9 cellular contexts compared by ENCODE assay signal in genomic region chr3:101466465-101467309, GRCh38. TPM values are rescaled to one million over a fixed set of nuclear protein-coding genes. Genes with fewer than 3 reads are reported as not detected.
DNase-seq lines count a peak whose midpoint lies in the region; ATAC-seq and TF ChIP-seq lines count a peak whose summit lies in the region.
"Had no signal": no experiment of that assay in that cellular context is flagged by ENCODE, and none has a peak within 500 bp of the region (broad histone marks: within the 10 kb centered on the region; RNA-seq: fewer than 3 reads in every experiment).

No MANE protein-coding gene starts in this region.

- H3K27ac ChIP-seq in osteoblast (ENCODE audit: low read depth, low read length) (no peak overlapping the region), testis (no peak overlapping the region)

- H3K27me3 ChIP-seq in osteoblast (ENCODE audit: insufficient read depth, low read length) (no peaks in the 10 kb centered on the region), testis (no peaks in the 10 kb centered on the region)

- DNase-seq in NCI-H146 (lab: John Stamatoyannopoulos, UW) = peak; percentile 63
- DNase-seq in NCI-H146 treated with DMSO at 0.1 percent for 48 hours (lab: John Stamatoyannopoulos, UW; ENCODE audit: unreplicated experiment) = no peak
- DNase-seq in T-helper 2 cell = peak in 3 of 5 experiments; percentile 17 to 65 (median 38)
- no peak for DNase-seq in epithelial cell of proximal tubule (ENCODE audit: low read depth)
- DNase-seq in osteoblast (ENCODE audit: insufficient read length, low spot score, missing footprints) = no peak
- DNase-seq in A172 (ENCODE audit: low spot score) = no peak
- no peak for DNase-seq in testis
- DNase-seq: NCI-H1436 treated with DMSO at 0.1 percent for 48 hours had no signal

- H3K4me3 ChIP-seq in epithelial cell of proximal tubule (ENCODE audit: low read depth, low read length) (peak overlapping the region; percentile 27), osteoblast (ENCODE audit: insufficient read depth, low read length) (peak overlapping the region; percentile 49), testis (no peak overlapping the region)

- H3K4me2 ChIP-seq in osteoblast (ENCODE audit: insufficient read depth, low read length) = no peak overlapping the region

- H3K4me1 ChIP-seq in osteoblast (ENCODE audit: insufficient read depth, low read length) (no peaks in the 10 kb centered on the region), testis (no peaks in the 10 kb centered on the region)

- WGBS in testis, 2 donors = 78 to 84% methylated on average over 16 to 17 of the region's 17 CpGs

- no peak for TF ChIP-seq POLR2A in testis (IDR thresholded peaks at IDR 0.05)

- intact Hi-C loops in testis (cut with DNase I; ENCODE audit: low total_unique reads) = no loop called here

- peaks cover 3% of the 10 kb centered on the region for H3K79me2 ChIP-seq in osteoblast (ENCODE audit: insufficient read depth, low read length)

- no peak for ATAC-seq in GM18519 (IDR thresholded peaks at IDR 0.05; ENCODE audit: low FRiP score, unreplicated experiment)

- TF ChIP-seq CTCF in epithelial cell of proximal tubule (conservative IDR thresholded peaks at IDR 0.05; ENCODE audit: low read depth, low read length) = no peak
- no peak for TF ChIP-seq CTCF in osteoblast (IDR thresholded peaks at IDR 0.05; ENCODE audit: extremely low read depth, low read depth, low read length)
- TF ChIP-seq CTCF in testis (IDR thresholded peaks at IDR 0.05) = no peak

- no peaks in the 10 kb centered on the region for H3K36me3 ChIP-seq in osteoblast (ENCODE audit: insufficient read depth, low read length)
- H3K36me3 ChIP-seq in testis (ENCODE audit: low read depth, missing control alignments) = no peaks in the 10 kb centered on the region

- no peaks in the 10 kb centered on the region for H3K9me3 ChIP-seq in osteoblast (ENCODE audit: low read depth, low read length)
- no peaks in the 10 kb centered on the region for H3K9me3 ChIP-seq in testis

- H2AFZ ChIP-seq in osteoblast (ENCODE audit: low read length) = peak overlapping the region; percentile 59

- H4K20me1 ChIP-seq in osteoblast (ENCODE audit: insufficient read depth, low read length) = no peaks in the 10 kb centered on the region

RNA-seq across cellular contexts. Expression of gene SENP7, which starts 46.3 kb away (rescaled TPM):
- total RNA-seq in epithelial cell of proximal tubule = 5.0 and 11.8 TPM in 2 replicates
- total RNA-seq in osteoblast = 11.2 and 11.8 TPM in 2 replicates
- total RNA-seq in A172 (2014; rRNA removed; shearing (Covaris generic)) = 13.7 and 23.6 TPM in 2 replicates
- 10 to 100 TPM; 23.9 to 25.7 TPM for total RNA-seq in testis
- polyA plus RNA-seq in testis (ENCODE audit: insufficient read depth, low read depth, low replicate concordance) = 12.6 TPM

Comparison
In these comparisons a context has a peak if more than half of its experiments do, and no peak if none do; other contexts are left out.
1. DNase-seq: peak in NCI-H146 (single experiment) and T-helper 2 cell (3 of 5); none in NCI-H146 treated with DMSO at 0.1 percent for 48 hours (single experiment), epithelial cell of proximal tubule (single experiment), osteoblast (single experiment), A172 (single experiment) and testis (single experiment).
2. H3K4me3 ChIP-seq: peak in epithelial cell of proximal tubule (single experiment) and osteoblast (single experiment); none in testis (0 of 2).